ENCODE assay signal across 8 cellular contexts in the genomic region with DNA sequence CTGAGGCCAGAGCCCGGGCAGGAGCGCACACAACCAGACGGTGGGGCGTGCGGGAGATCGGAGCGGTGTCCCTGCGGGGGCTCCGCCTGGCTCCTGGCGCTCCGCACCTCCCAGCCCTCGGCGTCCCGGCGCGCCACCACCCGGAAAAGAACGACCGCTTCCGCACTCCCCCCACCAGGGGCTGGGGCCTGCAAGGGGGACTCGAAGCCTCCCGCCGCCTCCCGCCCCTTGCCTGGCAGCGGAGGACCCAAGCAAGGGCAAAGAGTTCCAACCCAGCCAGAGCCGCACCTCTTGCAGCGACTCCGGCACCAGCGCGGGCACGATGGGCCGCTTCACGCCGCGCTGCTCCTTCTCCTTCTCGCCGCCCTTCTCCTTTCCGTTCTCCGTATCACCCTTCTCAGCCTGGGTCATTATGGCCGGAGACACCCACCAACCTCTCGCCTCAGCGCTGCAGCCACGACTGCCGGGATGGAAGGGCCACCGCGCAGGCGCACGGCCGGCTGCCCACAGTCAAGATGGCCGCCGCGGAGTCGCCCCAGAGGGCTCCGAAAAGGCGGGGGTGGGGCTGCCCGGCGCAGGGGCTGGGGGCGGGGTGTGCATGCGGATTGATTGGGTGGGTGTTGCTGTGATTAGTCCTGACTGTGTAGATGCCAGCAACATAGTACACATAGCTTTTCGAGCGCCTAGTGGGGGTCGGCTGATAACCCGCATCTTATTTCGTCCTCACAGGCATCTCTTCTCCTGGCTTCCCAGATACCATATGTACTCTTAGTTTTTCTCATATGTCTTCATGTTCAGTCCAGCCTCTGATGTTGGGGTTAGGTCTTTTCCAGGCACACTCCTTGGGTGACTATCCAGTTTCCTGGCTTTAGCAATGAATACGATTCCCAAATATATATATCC. TPM values are rescaled to one million over a fixed set of nuclear protein-coding genes. Genes with fewer than 3 reads are reported as not detected.
DNase-seq lines count a peak whose midpoint lies in the region; ATAC-seq and TF ChIP-seq lines count a peak whose summit lies in the region.

TSS of gene ACTR8 (minus strand) at position 462 of the 903 bp plus-strand sequence. CDS start at position 411, 51 bp downstream.

- peak; percentile 73 for DNase-seq in NCI-H1092 treated with DMSO at 0.1 percent for 48 hours (lab: John Stamatoyannopoulos, UW)
- DNase-seq in amniotic stem cell (lab: John Stamatoyannopoulos, UW), result peak; percentile 63
- DNase-seq in left ventricle myocardium inferior, result peak; percentile 89
- peak; percentile 84 for DNase-seq in progenitor cell of endocrine pancreas (ENCODE audit: low spot score, unreplicated experiment)
- DNase-seq in upper lobe of right lung, result peak; percentile 94

- intact Hi-C loops in T-helper 1 cell treated with Interleukin-12 subunit alpha and Interleukin-12 subunit beta and Interleukin-4 antibody, amounts not matched to agents 30 ng/mL and 1 ng/mL, for 36 hours (cut with micrococcal nuclease), result loop anchor here (1.0 to 10.0 kb wide), 3 partner anchors 9 to 1177 kb away; partner anchors contain the start of genes DCP1A, GLT8D1, SELENOK and SPCS1
- intact Hi-C loops in left ventricle myocardium inferior (cut with micrococcal nuclease) (no loop called here), upper lobe of right lung (cut with DNase I) (no loop called here)

- peaks cover 18% of the 10 kb centered on the region for H3K36me3 Mint-ChIP-seq in progenitor cell of endocrine pancreas (ENCODE audit: insufficient read depth)

- H3K27ac ChIP-seq in left ventricle myocardium inferior (replicated peaks) (peak within 1 kb of the TSS; percentile 92), upper lobe of right lung (peak within 1 kb of the TSS; percentile 87)

- H3K9me3 ChIP-seq in left ventricle myocardium inferior (replicated peaks) (no peaks in the 10 kb centered on the region), upper lobe of right lung (no peaks in the 10 kb centered on the region)

- H3K27ac Mint-ChIP-seq in progenitor cell of endocrine pancreas, result peak within 1 kb of the TSS; percentile 96

- H3K4me3 Mint-ChIP-seq in progenitor cell of endocrine pancreas (ENCODE audit: low read depth), result peak within 1 kb of the TSS; percentile 97

- ATAC-seq in HG02588 (IDR thresholded peaks at IDR 0.05; ENCODE audit: unreplicated experiment) (peak; percentile 87), upper lobe of right lung (peak; percentile 98)

- H3K9me3 Mint-ChIP-seq in progenitor cell of endocrine pancreas (ENCODE audit: low read depth), result no peaks in the 10 kb centered on the region

- peak; percentile 11; the same call in 1 of the 2 replicates for TF ChIP-seq CTCF in GM12874 (IDR thresholded peaks at IDR 0.05; ENCODE audit: insufficient read depth, low read depth, low read length)
- TF ChIP-seq CTCF in left ventricle myocardium inferior (IDR thresholded peaks at IDR 0.05; ENCODE audit: borderline replicate concordance), result peak; percentile 43
- peak; percentile 40 for TF ChIP-seq CTCF in progenitor cell of endocrine pancreas (IDR thresholded peaks at IDR 0.05; ENCODE audit: unreplicated experiment)
- no peak for TF ChIP-seq CTCF in upper lobe of right lung (IDR thresholded peaks at IDR 0.05)

- peaks cover 32% of the 10 kb centered on the region for H3K4me1 ChIP-seq in left ventricle myocardium inferior
- peaks cover 12% of the 10 kb centered on the region for H3K4me1 ChIP-seq in upper lobe of right lung

- no peaks in the 10 kb centered on the region for H3K27me3 Mint-ChIP-seq in progenitor cell of endocrine pancreas

- H3K27me3 ChIP-seq in left ventricle myocardium inferior (ENCODE audit: low read depth) (no peaks in the 10 kb centered on the region), upper lobe of right lung (no peaks in the 10 kb centered on the region)

- peak within 1 kb of the TSS; percentile 95 for H3K4me3 ChIP-seq in left ventricle myocardium inferior
- H3K4me3 ChIP-seq in upper lobe of right lung, result peak within 1 kb of the TSS; percentile 91

- H3K4me1 Mint-ChIP-seq in progenitor cell of endocrine pancreas (ENCODE audit: low read depth), result peaks cover 9% of the 10 kb centered on the region

- H3K36me3 ChIP-seq in left ventricle myocardium inferior, result peaks cover 67% of the 10 kb centered on the region
- H3K36me3 ChIP-seq in upper lobe of right lung, result peaks cover 59% of the 10 kb centered on the region

RNA-seq across cellular contexts. Expression of gene ACTR8, which starts in this region (rescaled TPM):
- total RNA-seq in T-helper 1 cell treated with Interleukin-12 subunit alpha and Interleukin-12 subunit beta and Interleukin-4 antibody, amounts not matched to agents 30 ng/mL and 1 ng/mL, for 36 hours, result 46.1 and 47.3 TPM in 2 replicates
- total RNA-seq in left ventricle myocardium inferior (33.2 TPM), progenitor cell of endocrine pancreas (55.1 and 60.8 TPM in 2 replicates), upper lobe of right lung (22.8 TPM)

Comparison
In these comparisons a context has a peak if more than half of its experiments do, and no peak if none do; other contexts are left out.
1. Peak in every context shown above with its lines: DNase-seq, ATAC-seq, H3K4me3 ChIP-seq and H3K27ac ChIP-seq.